16 cellular contexts compared by ENCODE assay signal in genomic region chr7:3518546-3518945, GRCh38.
"Had no signal": no experiment of that assay in that cellular context is flagged by ENCODE, and none has a peak within 500 bp of the region (broad histone marks: within the 10 kb centered on the region; RNA-seq: fewer than 3 reads in every experiment).

No MANE protein-coding gene starts in this region.

- H3K9me3 Mint-ChIP-seq: activated T-cell treated with anti-CD3 and anti-CD28 coated beads, Interleukin-2, amount 50 U/mL, for 4 hours; mesothelial cell of epicardium; neural progenitor cell had no signal

- H3K4me3 ChIP-seq: cardiac muscle cell, neural progenitor cell, skin epidermis, thyroid gland had no signal

- H3K36me3 Mint-ChIP-seq: activated naive CD8-positive, alpha-beta T cell; mesothelial cell of epicardium; neural progenitor cell had no signal

- H3K4me2 ChIP-seq: neural progenitor cell had no signal

- H3K36me3 ChIP-seq: cardiac muscle cell, neural progenitor cell, thyroid gland had no signal

- H3K27ac ChIP-seq: cardiac muscle cell, neural progenitor cell, parathyroid adenoma, skin epidermis, thyroid gland had no signal

- H3K4me1 ChIP-seq: parathyroid adenoma, thyroid gland had no signal

- H3K9ac ChIP-seq: neural progenitor cell, parathyroid adenoma had no signal

- ATAC-seq: activated CD4-positive, CD25-positive, alpha-beta regulatory T cell treated with anti-CD3 and anti-CD28 coated beads, Interleukin-2, amount 50 U/mL, for 24 hours; activated T-cell treated with anti-CD3 and anti-CD28 coated beads, Interleukin-2, amount 50 U/mL, for 4 hours; left ventricle myocardium superior; T-helper 17 cell had no signal

- DNase-seq: activated effector memory CD4-positive, alpha-beta T cell treated with anti-CD3 and anti-CD28 coated beads, Interleukin-2, amount 50 U/mL, for 16 hours; activated T-cell treated with anti-CD3 and anti-CD28 coated beads, Interleukin-2, amount 50 U/mL, for 4 hours; anterior cingulate cortex; effector CD8-positive, alpha-beta T cell; hippocampal formation; left ventricle myocardium superior; retina; T-helper 17 cell; thyroid gland had no signal

- H3K27me3 ChIP-seq: cardiac muscle cell, neural progenitor cell, thyroid gland had no signal

- H3K27ac Mint-ChIP-seq: activated naive CD8-positive, alpha-beta T cell; mesothelial cell of epicardium; neural progenitor cell; T-helper 17 cell had no signal

- H3K4me3 Mint-ChIP-seq: activated naive CD8-positive, alpha-beta T cell; activated T-cell treated with anti-CD3 and anti-CD28 coated beads, Interleukin-2, amount 50 U/mL, for 4 hours; mesothelial cell of epicardium; neural progenitor cell; T-helper 17 cell had no signal

- H3K9me3 ChIP-seq: thyroid gland had no signal

- H3K27me3 Mint-ChIP-seq: activated naive CD8-positive, alpha-beta T cell had no signal

- H2AFZ ChIP-seq: neural progenitor cell, parathyroid adenoma had no signal
